Comparison of ENCODE assay signal across 8 cellular contexts in genomic region chrX:103774070-103774642, GRCh38. TPM values are rescaled to one million over a fixed set of nuclear protein-coding genes. Genes with fewer than 3 reads are reported as not detected.
DNase-seq lines count a peak whose midpoint lies in the region; ATAC-seq and TF ChIP-seq lines count a peak whose summit lies in the region.

No MANE protein-coding gene starts in this region.

- 27% methylated on average over 6 of the region's 6 CpGs for WGBS in mammary epithelial cell (ENCODE audit: low coverage, missing lambda C conversion rate)
- WGBS in mesendoderm (ENCODE audit: extremely low coverage, insufficient coverage, low lambda C conversion rate) = no CpG with 5 or more reads among the region's 6 CpGs

- no peaks in the 10 kb centered on the region for H3K79me1 ChIP-seq in mesendoderm (ENCODE audit: low read length)

- peak overlapping the region; percentile 42 for H3K56ac ChIP-seq in mesendoderm (ENCODE audit: low read length)

- no peak overlapping the region for H4K8ac ChIP-seq in mesendoderm (ENCODE audit: low read depth, low read length)

- no peak overlapping the region for H2BK15ac ChIP-seq in mesendoderm (replicated peaks; ENCODE audit: low read depth)

- no peaks in the 10 kb centered on the region for H3K79me2 ChIP-seq in DND-41 (ENCODE audit: insufficient read depth, low read length)
- H3K79me2 ChIP-seq in mammary epithelial cell (ENCODE audit: insufficient read depth, low read length) = no peaks in the 10 kb centered on the region
- no peaks in the 10 kb centered on the region for H3K79me2 ChIP-seq in mesendoderm (ENCODE audit: control insufficient read depth, insufficient read depth, low read length)

- no peak overlapping the region for H3K18ac ChIP-seq in mesendoderm (ENCODE audit: low read length)

- no peak overlapping the region for H2BK120ac ChIP-seq in mesendoderm (ENCODE audit: low read depth, low read length)

- no peak overlapping the region for H3K23ac ChIP-seq in mesendoderm (ENCODE audit: low read length)

- H3K4me3 ChIP-seq in DND-41 (ENCODE audit: low read depth in 1 of 2, low read length in 2 of 2) (no peak overlapping the region), mammary epithelial cell (replicated peaks in 1 of 3; ENCODE audit: insufficient read depth in 1 of 3, low read depth in 2 of 3, low read length in 3 of 3) (no peak overlapping the region), mesendoderm (ENCODE audit: low read length) (no peak overlapping the region)

- in situ Hi-C loops in mammary epithelial cell (cut with MboI; ENCODE audit: low sequenced_read_pairs in 2 of 2) = loop anchor here in 1 of 2 donors (10.0 kb wide), 1 partner anchor 59 kb away; the partner anchor contains the start of gene TMEM31

- H3K9ac ChIP-seq in DND-41 (ENCODE audit: low read depth, low read length) = no peak overlapping the region
- no peak overlapping the region for H3K9ac ChIP-seq in mammary epithelial cell (ENCODE audit: insufficient read depth, low read length)
- H3K9ac ChIP-seq in mesendoderm (ENCODE audit: low read length) = no peak overlapping the region

- no peak overlapping the region for H3K4me3 Mint-ChIP-seq in activated naive CD4-positive, alpha-beta T cell treated with anti-CD3 and anti-CD28 coated beads for 36 hours

- H3K9me3 ChIP-seq in DND-41 (ENCODE audit: insufficient read depth, low read length, severe bottlenecking) (no peaks in the 10 kb centered on the region), mammary epithelial cell (replicated peaks; ENCODE audit: insufficient read depth, low read length) (no peaks in the 10 kb centered on the region)

- no peak overlapping the region for H3K4me2 ChIP-seq in DND-41 (ENCODE audit: insufficient read depth, low read length)
- H3K4me2 ChIP-seq in mammary epithelial cell (ENCODE audit: insufficient read depth, low read depth, low read length) = no peak overlapping the region
- H3K4me2 ChIP-seq in mesendoderm (ENCODE audit: low read length) = no peak overlapping the region

- H2BK5ac ChIP-seq in mesendoderm (ENCODE audit: low read length) = no peak overlapping the region

- CTCF ChIA-PET in mammary epithelial cell (lab: Charles Lee; ENCODE audit: low non-redundant PET) = interaction anchor here (0.6 kb wide), 1 partner anchor 63 kb away, joined by 5 read pairs; no protein-coding TSS in a partner anchor
- CTCF ChIA-PET in activated naive CD4-positive, alpha-beta T cell treated with anti-CD3 and anti-CD28 coated beads for 36 hours (lab: Charles Lee) = interaction anchor here (1.1 kb wide), 1 partner anchor 63 kb away, joined by 3 read pairs; the partner anchor contains the start of gene TMEM31

- 0 out of 3 replicates have a peak, but pooled peaks have one; percentile 39 for ATAC-seq in DND-41 (ENCODE audit: insufficient read depth, low read depth)
- no peak for ATAC-seq in GM19467 (IDR thresholded peaks at IDR 0.05; ENCODE audit: unreplicated experiment)

- H3K36me3 ChIP-seq in DND-41 (ENCODE audit: insufficient read depth, low read length) (no peaks in the 10 kb centered on the region), mammary epithelial cell (ENCODE audit: insufficient read depth, low read length) (no peaks in the 10 kb centered on the region), mesendoderm (ENCODE audit: control insufficient read depth, insufficient read depth, low read length) (no peaks in the 10 kb centered on the region)

- H3K27ac Mint-ChIP-seq in activated naive CD4-positive, alpha-beta T cell treated with anti-CD3 and anti-CD28 coated beads for 36 hours = no peak overlapping the region

- H2AFZ ChIP-seq in DND-41 (ENCODE audit: low read depth, low read length) (no peak overlapping the region), mammary epithelial cell (ENCODE audit: low read depth, low read length) (peak overlapping the region; percentile 51)

- H4K5ac ChIP-seq in mesendoderm (ENCODE audit: low read length) = no peak overlapping the region

- H3K4me1 Mint-ChIP-seq in activated naive CD4-positive, alpha-beta T cell treated with anti-CD3 and anti-CD28 coated beads for 36 hours (ENCODE audit: low read depth) = no peaks in the 10 kb centered on the region

- H4K20me1 ChIP-seq in DND-41 (ENCODE audit: insufficient read depth, low read length) = no peaks in the 10 kb centered on the region
- no peaks in the 10 kb centered on the region for H4K20me1 ChIP-seq in mammary epithelial cell (ENCODE audit: insufficient read depth, low read length)

- TF ChIP-seq CTCF in DND-41 (IDR thresholded peaks at IDR 0.05; ENCODE audit: borderline replicate concordance, extremely low read depth, low read length, poor library complexity, severe bottlenecking) (peak; percentile 44), mammary epithelial cell (conservative IDR thresholded peaks at IDR 0.05 in 1 of 2, IDR thresholded peaks at IDR 0.05 in 1 of 2; ENCODE audit: extremely low read depth in 1 of 2, insufficient read depth in 1 of 2, low read depth in 1 of 2, low read length in 2 of 2) (peak; percentile 54 to 73)

- no peaks in the 10 kb centered on the region for H3K4me1 ChIP-seq in DND-41 (ENCODE audit: insufficient read depth, low read length)
- no peaks in the 10 kb centered on the region for H3K4me1 ChIP-seq in mammary epithelial cell (ENCODE audit: insufficient read depth, low read length)
- peaks cover 7% of the 10 kb centered on the region for H3K4me1 ChIP-seq in mesendoderm (ENCODE audit: control insufficient read depth, low read depth, low read length)

- dilution Hi-C loops in mammary epithelial cell (cut with HindIII; ENCODE audit: low sequenced_read_pairs) = no loop called here

- peak overlapping the region; percentile 55 for H3K4ac ChIP-seq in mesendoderm (ENCODE audit: low read depth, low read length)

- H3K9me3 Mint-ChIP-seq in activated naive CD4-positive, alpha-beta T cell treated with anti-CD3 and anti-CD28 coated beads for 36 hours = no peaks in the 10 kb centered on the region

- H3K27me3 ChIP-seq in DND-41 (ENCODE audit: insufficient read depth, low read length, poor library complexity) = no peaks in the 10 kb centered on the region
- H3K27me3 ChIP-seq in mammary epithelial cell (ENCODE audit: insufficient read depth, low read length) = no peaks in the 10 kb centered on the region
- no peaks in the 10 kb centered on the region for H3K27me3 ChIP-seq in mesendoderm (ENCODE audit: insufficient read depth, low read length, poor library complexity)

- intact Hi-C loops in mammary epithelial cell (cut with micrococcal nuclease) = loop anchor here (1.0 to 2.0 kb wide), 4 partner anchors 43 to 241 kb away; no protein-coding TSS in a partner anchor
- intact Hi-C loops in activated naive CD4-positive, alpha-beta T cell treated with anti-CD3 and anti-CD28 coated beads for 36 hours (cut with micrococcal nuclease) = loop anchor here (1.0 to 2.0 kb wide), 3 partner anchors 63 to 241 kb away; partner anchors contain the start of gene TMEM31

- DNase-seq in DND-41 (no peak), NCI-H1092 treated with DMSO at 0.1 percent for 48 hours (lab: John Stamatoyannopoulos, UW) (peak; percentile 20), mammary epithelial cell (peak; percentile 32), mesendoderm (no peak), ureter (ENCODE audit: low spot score) (no peak)
- DNase-seq in activated naive CD4-positive, alpha-beta T cell treated with anti-CD3 and anti-CD28 coated beads for 36 hours = no peak
- DNase-seq in stimulated activated CD4-positive, alpha-beta T cell treated with anti-CD3 and anti-CD28 coated beads, Interleukin-12 subunit alpha, Interleukin-12 subunit beta, amount 100 ng/mL, for 4 hours = no peak

- H3K36me3 Mint-ChIP-seq in activated naive CD4-positive, alpha-beta T cell treated with anti-CD3 and anti-CD28 coated beads for 36 hours (ENCODE audit: low read depth) = no peaks in the 10 kb centered on the region

- H2AK5ac ChIP-seq in mesendoderm (ENCODE audit: low read length) = no peak overlapping the region

- no TSS peak for BruUV-seq in mammary epithelial cell (replicated peaks; lab: Mats Ljungman, UMichigan)

- H3K27me3 Mint-ChIP-seq in activated naive CD4-positive, alpha-beta T cell treated with anti-CD3 and anti-CD28 coated beads for 36 hours (ENCODE audit: low read depth) = no peaks in the 10 kb centered on the region

- H3K27ac ChIP-seq in DND-41 (ENCODE audit: low read length) (no peak overlapping the region), mammary epithelial cell (ENCODE audit: insufficient read depth, low read depth, low read length) (no peak overlapping the region), mesendoderm (ENCODE audit: low read depth, low read length) (no peak overlapping the region)

RNA-seq across cellular contexts. Expression of gene PLP1, which starts 2.5 kb away (rescaled TPM):
- not detected for total RNA-seq in mammary epithelial cell
- polyA plus RNA-seq in mammary epithelial cell = 0.10 TPM
- not detected for polyA minus RNA-seq in mammary epithelial cell
- 12.1 TPM for polyA plus RNA-seq in mesendoderm (2013, experiment 1 of 2)
- polyA plus RNA-seq in mesendoderm (2013, experiment 2 of 2) = 12.4 TPM
- total RNA-seq in activated naive CD4-positive, alpha-beta T cell treated with anti-CD3 and anti-CD28 coated beads for 36 hours = not detected
- total RNA-seq in ureter = 2.1 TPM

RNA-seq across cellular contexts. Expression of gene RAB9B, which starts 57.9 kb away (rescaled TPM):
- total RNA-seq in mammary epithelial cell = 1 to 10 TPM in 1 of 2 donors, under 1 TPM in 1; 0.80 to 4.5 TPM
- 0.67 TPM for polyA plus RNA-seq in mammary epithelial cell
- polyA minus RNA-seq in mammary epithelial cell = 1.5 TPM
- 0.22 TPM for polyA plus RNA-seq in mesendoderm (2013, experiment 1 of 2)
- 0.28 TPM for polyA plus RNA-seq in mesendoderm (2013, experiment 2 of 2)
- total RNA-seq in activated naive CD4-positive, alpha-beta T cell treated with anti-CD3 and anti-CD28 coated beads for 36 hours = under 1 TPM; 0.17 to 0.22 TPM
- total RNA-seq in ureter = 6.5 TPM

Comparison
In these comparisons a context has a peak if more than half of its experiments do, and no peak if none do; other contexts are left out.
1. DNase-seq: peak in NCI-H1092 treated with DMSO at 0.1 percent for 48 hours (single experiment) and mammary epithelial cell (single experiment); none in DND-41 (single experiment), mesendoderm (single experiment), activated naive CD4-positive, alpha-beta T cell treated with anti-CD3 and anti-CD28 coated beads for 36 hours (single experiment), stimulated activated CD4-positive, alpha-beta T cell treated with anti-CD3 and anti-CD28 coated beads, Interleukin-12 subunit alpha, Interleukin-12 subunit beta, amount 100 ng/mL, for 4 hours (single experiment) and ureter (single experiment).